ENCODE assay signal across 17 cellular contexts in the genomic region with DNA sequence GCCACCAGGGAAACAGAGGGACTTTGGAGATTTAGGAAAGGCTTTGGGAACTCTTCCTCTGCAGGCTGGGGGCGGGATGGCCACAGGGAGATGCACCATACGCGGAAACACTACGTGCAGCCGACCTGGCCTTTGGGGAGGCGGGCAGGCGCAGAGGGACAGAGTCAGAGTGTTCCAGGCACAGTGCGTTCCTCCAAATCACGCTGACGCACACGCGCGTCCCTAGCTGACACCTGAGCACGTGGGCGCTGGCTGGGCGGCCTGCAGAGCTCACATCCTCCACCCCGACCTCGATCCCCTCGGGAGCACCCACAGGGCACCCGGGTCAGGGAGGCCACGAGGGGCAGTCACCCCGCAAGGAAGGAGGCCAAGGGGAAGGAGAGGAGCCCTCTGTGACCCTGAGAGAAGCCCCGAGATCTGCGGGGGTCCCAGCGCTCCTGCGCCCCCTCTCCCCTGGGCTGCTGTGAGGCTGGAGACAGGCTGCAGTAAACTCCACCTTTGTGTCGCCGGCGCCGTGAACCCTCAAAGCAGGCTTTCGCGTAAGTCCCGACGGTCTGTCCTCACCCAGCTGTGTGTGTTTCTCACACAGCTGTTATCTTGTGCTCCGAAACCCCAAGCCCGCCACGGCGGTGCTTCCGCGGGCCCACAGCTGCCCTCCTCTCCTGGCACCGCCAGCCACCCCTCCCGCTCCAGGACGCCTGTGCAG.
DNase-seq lines count a peak whose midpoint lies in the region; ATAC-seq and TF ChIP-seq lines count a peak whose summit lies in the region.
"Had no signal": no experiment of that assay in that cellular context is flagged by ENCODE, and none has a peak within 500 bp of the region (broad histone marks: within the 10 kb centered on the region; RNA-seq: fewer than 3 reads in every experiment).

No MANE protein-coding gene starts in this region.

- H3K36me3 ChIP-seq in GM23338 (ENCODE audit: insufficient read depth) (no peaks in the 10 kb centered on the region), neural progenitor cell (no peaks in the 10 kb centered on the region), aorta (ENCODE audit: control insufficient read depth in 1 of 2, insufficient read depth in 2 of 2, low read length in 1 of 2) (no peaks in the 10 kb centered on the region)

- H3K4me3 ChIP-seq in GM23338 (no peak overlapping the region), neural progenitor cell (no peak overlapping the region), aorta (ENCODE audit: low read length in 2 of 2) (no peak overlapping the region)
- H3K4me3 ChIP-seq: A549 had no signal

- H3K36me3 Mint-ChIP-seq in GM23338 (ENCODE audit: low read depth) (peaks cover 4% of the 10 kb centered on the region; the same call in 2 of the 3 replicates), neural progenitor cell (no peaks in the 10 kb centered on the region)
- H3K36me3 Mint-ChIP-seq: CD14-positive monocyte; CD8-positive, alpha-beta T cell had no signal

- no peaks in the 10 kb centered on the region for H3K79me2 ChIP-seq in GM23338 (replicated peaks; ENCODE audit: insufficient read depth)
- H3K79me2 ChIP-seq in neural progenitor cell (ENCODE audit: low read depth) = no peaks in the 10 kb centered on the region

- H3K27ac Mint-ChIP-seq in GM23338 (no peak overlapping the region), neural progenitor cell (no peak overlapping the region)
- H3K27ac Mint-ChIP-seq: CD14-positive monocyte; CD8-positive, alpha-beta T cell had no signal

- WGBS in aorta, 2 donors = 82 to 83% methylated on average over 43 of the region's 43 CpGs

- H3K4me1 Mint-ChIP-seq in GM23338 (peaks cover 8% of the 10 kb centered on the region), neural progenitor cell (no peaks in the 10 kb centered on the region)
- H3K4me1 Mint-ChIP-seq: CD14-positive monocyte had no signal

- H2AFZ ChIP-seq in GM23338 = peak overlapping the region; percentile 93
- H2AFZ ChIP-seq in neural progenitor cell (replicated peaks) = peak overlapping the region; percentile 42

- H3K27me3 ChIP-seq in GM23338 (ENCODE audit: insufficient read depth) = no peaks in the 10 kb centered on the region
- H3K27me3 ChIP-seq in neural progenitor cell = no peaks in the 10 kb centered on the region
- no peaks in the 10 kb centered on the region for H3K27me3 ChIP-seq in aorta (ENCODE audit: control insufficient read depth in 1 of 2, insufficient read depth in 2 of 2, low read length in 1 of 2)

- TF ChIP-seq CTCF in GM23338 (conservative IDR thresholded peaks at IDR 0.05; ENCODE audit: low read depth in 2 of 2) = no peak
- TF ChIP-seq CTCF in neural progenitor cell (IDR thresholded peaks at IDR 0.05) = no peak

- H3F3A ChIP-seq in GM23338 (replicated peaks; ENCODE audit: low read depth) (no peaks in the 10 kb centered on the region), neural progenitor cell (ENCODE audit: low read depth) (no peaks in the 10 kb centered on the region)

- no peak overlapping the region for H3K9ac ChIP-seq in neural progenitor cell

- H4K20me1 ChIP-seq in GM23338 (replicated peaks; ENCODE audit: insufficient read depth) (no peaks in the 10 kb centered on the region), neural progenitor cell (ENCODE audit: low read depth) (no peaks in the 10 kb centered on the region)

- no peak for DNase-seq in GM23338 (ENCODE audit: low spot score)
- peak; percentile 12 for DNase-seq in RPMI8226
- no peak for DNase-seq in neural progenitor cell (ENCODE audit: low spot score)
- no peak for DNase-seq in aorta
- DNase-seq in AML-193 (lab: John Stamatoyannopoulos, UW) = no peak
- DNase-seq in NCI-H510A treated with DMSO at 0.1 percent for 48 hours (lab: John Stamatoyannopoulos, UW) = no peak
- no peak for DNase-seq in globus pallidus (ENCODE audit: low spot score)
- DNase-seq: CD8-positive, alpha-beta T cell; COR-L47; DMS153; DMS79 treated with DMSO at 0.1 percent for 48 hours; EL; IMR-90; KBM-7 had no signal

- H3K27me3 Mint-ChIP-seq in GM23338 (ENCODE audit: insufficient read depth, low read depth, poor library complexity) (peaks cover 7% of the 10 kb centered on the region), neural progenitor cell (ENCODE audit: insufficient read depth, low read depth) (peaks cover 2% of the 10 kb centered on the region)

- H3K4me1 ChIP-seq in GM23338 (ENCODE audit: insufficient read depth) (no peaks in the 10 kb centered on the region), neural progenitor cell (no peaks in the 10 kb centered on the region), aorta (ENCODE audit: control insufficient read depth in 1 of 2, insufficient read depth in 2 of 2, low read length in 2 of 2) (no peaks in the 10 kb centered on the region)
- H3K4me1 ChIP-seq: A549 had no signal

- H3K4me3 Mint-ChIP-seq in GM23338 (no peak overlapping the region), neural progenitor cell (no peak overlapping the region)
- H3K4me3 Mint-ChIP-seq: CD14-positive monocyte; CD8-positive, alpha-beta T cell had no signal

- peak; percentile 42 for ATAC-seq in GM23338
- ATAC-seq in aorta (ENCODE audit: low FRiP score) = peak; percentile 9
- no peak for ATAC-seq in GM18907 (IDR thresholded peaks at IDR 0.05; ENCODE audit: unreplicated experiment)
- ATAC-seq: A549; CD8-positive, alpha-beta T cell had no signal

- H3K9me2 ChIP-seq in GM23338 (ENCODE audit: insufficient read depth) = peaks cover 6% of the 10 kb centered on the region

- no peak overlapping the region for H3K27ac ChIP-seq in GM23338 (ENCODE audit: low read depth)
- H3K27ac ChIP-seq in neural progenitor cell = no peak overlapping the region
- no peak overlapping the region for H3K27ac ChIP-seq in aorta (ENCODE audit: low read depth in 1 of 2, low read length in 2 of 2)
- H3K27ac ChIP-seq: A549 had no signal

- H3K9me3 Mint-ChIP-seq in GM23338 (peaks cover 5% of the 10 kb centered on the region), neural progenitor cell (peaks cover 8% of the 10 kb centered on the region)

- intact Hi-C loops in aorta (cut with DNase I) = loop anchor here in 1 of 2 donors (10.0 kb wide), 1 partner anchor 68 kb away; no protein-coding TSS in a partner anchor

- no peaks in the 10 kb centered on the region for H3K9me3 ChIP-seq in neural progenitor cell (ENCODE audit: low read depth)
- H3K9me3 ChIP-seq in aorta (ENCODE audit: control insufficient read depth, low read length) = no peaks in the 10 kb centered on the region
- H3K9me3 ChIP-seq: A549 had no signal

- H3K4me2 ChIP-seq in GM23338 = no peak overlapping the region
- H3K4me2 ChIP-seq in neural progenitor cell = no peak overlapping the region
- H3K4me2 ChIP-seq: A549 had no signal

TF ChIP-seq in GM23338, 12 proteins besides CTCF, POLR2A, EP300 and RAD21 (continues in another document):
- TF ChIP-seq ZNF114 (CRISPR knock-in tag; IDR thresholded peaks at IDR 0.05) = no peak
- TF ChIP-seq, protein P1, sequence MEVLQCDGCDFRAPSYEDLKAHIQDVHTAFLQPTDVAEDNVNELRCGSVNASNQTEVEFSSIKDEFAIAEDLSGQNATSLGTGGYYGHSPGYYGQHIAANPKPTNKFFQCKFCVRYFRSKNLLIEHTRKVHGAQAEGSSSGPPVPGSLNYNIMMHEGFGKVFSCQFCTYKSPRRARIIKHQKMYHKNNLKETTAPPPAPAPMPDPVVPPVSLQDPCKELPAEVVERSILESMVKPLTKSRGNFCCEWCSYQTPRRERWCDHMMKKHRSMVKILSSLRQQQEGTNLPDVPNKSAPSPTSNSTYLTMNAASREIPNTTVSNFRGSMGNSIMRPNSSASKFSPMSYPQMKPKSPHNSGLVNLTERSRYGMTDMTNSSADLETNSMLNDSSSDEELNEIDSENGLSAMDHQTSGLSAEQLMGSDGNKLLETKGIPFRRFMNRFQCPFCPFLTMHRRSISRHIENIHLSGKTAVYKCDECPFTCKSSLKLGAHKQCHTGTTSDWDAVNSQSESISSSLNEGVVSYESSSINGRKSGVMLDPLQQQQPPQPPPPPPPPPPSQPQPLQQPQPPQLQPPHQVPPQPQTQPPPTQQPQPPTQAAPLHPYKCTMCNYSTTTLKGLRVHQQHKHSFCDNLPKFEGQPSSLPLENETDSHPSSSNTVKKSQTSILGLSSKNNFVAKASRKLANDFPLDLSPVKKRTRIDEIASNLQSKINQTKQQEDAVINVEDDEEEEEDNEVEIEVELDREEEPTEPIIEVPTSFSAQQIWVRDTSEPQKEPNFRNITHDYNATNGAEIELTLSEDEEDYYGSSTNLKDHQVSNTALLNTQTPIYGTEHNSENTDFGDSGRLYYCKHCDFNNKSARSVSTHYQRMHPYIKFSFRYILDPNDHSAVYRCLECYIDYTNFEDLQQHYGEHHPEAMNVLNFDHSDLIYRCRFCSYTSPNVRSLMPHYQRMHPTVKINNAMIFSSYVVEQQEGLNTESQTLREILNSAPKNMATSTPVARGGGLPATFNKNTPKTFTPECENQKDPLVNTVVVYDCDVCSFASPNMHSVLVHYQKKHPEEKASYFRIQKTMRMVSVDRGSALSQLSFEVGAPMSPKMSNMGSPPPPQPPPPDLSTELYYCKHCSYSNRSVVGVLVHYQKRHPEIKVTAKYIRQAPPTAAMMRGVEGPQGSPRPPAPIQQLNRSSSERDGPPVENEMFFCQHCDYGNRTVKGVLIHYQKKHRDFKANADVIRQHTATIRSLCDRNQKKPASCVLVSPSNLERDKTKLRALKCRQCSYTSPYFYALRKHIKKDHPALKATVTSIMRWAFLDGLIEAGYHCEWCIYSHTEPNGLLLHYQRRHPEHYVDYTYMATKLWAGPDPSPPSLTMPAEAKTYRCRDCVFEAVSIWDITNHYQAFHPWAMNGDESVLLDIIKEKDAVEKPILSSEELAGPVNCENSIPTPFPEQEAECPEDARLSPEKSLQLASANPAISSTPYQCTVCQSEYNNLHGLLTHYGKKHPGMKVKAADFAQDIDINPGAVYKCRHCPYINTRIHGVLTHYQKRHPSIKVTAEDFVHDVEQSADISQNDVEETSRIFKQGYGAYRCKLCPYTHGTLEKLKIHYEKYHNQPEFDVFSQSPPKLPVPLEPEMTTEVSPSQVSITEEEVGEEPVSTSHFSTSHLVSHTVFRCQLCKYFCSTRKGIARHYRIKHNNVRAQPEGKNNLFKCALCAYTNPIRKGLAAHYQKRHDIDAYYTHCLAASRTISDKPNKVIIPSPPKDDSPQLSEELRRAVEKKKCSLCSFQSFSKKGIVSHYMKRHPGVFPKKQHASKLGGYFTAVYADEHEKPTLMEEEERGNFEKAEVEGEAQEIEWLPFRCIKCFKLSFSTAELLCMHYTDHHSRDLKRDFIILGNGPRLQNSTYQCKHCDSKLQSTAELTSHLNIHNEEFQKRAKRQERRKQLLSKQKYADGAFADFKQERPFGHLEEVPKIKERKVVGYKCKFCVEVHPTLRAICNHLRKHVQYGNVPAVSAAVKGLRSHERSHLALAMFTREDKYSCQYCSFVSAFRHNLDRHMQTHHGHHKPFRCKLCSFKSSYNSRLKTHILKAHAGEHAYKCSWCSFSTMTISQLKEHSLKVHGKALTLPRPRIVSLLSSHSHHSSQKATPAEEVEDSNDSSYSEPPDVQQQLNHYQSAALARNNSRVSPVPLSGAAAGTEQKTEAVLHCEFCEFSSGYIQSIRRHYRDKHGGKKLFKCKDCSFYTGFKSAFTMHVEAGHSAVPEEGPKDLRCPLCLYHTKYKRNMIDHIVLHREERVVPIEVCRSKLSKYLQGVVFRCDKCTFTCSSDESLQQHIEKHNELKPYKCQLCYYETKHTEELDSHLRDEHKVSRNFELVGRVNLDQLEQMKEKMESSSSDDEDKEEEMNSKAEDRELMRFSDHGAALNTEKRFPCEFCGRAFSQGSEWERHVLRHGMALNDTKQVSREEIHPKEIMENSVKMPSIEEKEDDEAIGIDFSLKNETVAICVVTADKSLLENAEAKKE (CRISPR knock-in tag; IDR thresholded peaks at IDR 0.05) = no peak
